1 cellular context compared by ENCODE assay signal in the genomic region with DNA sequence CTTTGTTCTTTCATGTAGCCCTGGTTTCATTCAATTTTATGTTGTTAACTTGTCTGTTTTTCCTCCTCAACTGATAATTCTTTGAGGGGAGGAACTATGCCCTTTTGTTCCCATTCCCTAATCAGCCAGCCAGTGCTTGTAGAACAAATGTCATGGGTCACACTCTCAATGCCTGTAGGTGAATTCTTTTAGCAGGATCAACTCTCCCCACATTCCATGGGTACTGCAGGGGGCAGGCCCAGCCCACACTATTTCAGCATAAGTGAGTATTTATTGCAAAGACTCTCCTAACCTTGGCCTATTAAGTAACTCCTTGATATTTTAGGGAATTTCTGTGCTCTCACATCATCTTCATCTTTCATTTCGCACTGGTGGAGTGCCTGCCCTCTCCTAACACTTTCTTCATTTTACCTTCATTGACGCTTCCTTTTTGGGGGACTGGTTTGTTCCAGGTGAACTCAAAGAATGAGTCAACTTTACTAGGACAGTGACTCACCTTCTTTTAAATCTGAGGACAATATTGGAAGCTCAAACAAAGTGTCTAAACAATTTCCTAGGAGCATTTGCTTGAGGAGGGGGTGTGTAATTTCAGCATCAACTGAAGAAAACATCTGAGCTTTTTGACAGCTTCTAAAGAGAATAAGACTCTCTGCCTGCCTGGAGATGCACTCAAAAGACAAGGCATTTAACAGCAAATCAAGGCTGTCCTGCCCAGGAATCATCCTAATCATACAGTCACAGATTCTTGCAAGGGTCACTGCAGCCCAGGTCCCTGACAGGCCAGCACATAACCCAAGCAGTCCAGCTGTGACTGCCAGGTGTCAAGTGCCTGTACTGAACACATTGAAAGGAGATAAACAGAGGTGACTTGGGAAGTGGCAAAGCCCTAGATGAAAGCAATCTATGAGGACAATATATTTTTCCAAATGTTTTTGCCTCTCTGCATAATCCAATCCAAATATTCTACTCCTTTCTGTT.
TF ChIP-seq lines count a peak whose summit lies in the region.

No MANE protein-coding gene starts in this region.

TF ChIP-seq in GM23338, 12 proteins besides CTCF, POLR2A, EP300 and RAD21:
- TF ChIP-seq NANOG (IDR thresholded peaks at IDR 0.05; ENCODE audit: borderline replicate concordance) (no peak), CREB1 (CRISPR knock-in tag; IDR thresholded peaks at IDR 0.05; ENCODE audit: low read depth) (no peak), JUNB (IDR thresholded peaks at IDR 0.05; ENCODE audit: unreplicated experiment) (no peak), ETS1 (IDR thresholded peaks at IDR 0.05) (no peak), EZH2 (IDR thresholded peaks at IDR 0.05; ENCODE audit: low read depth, unreplicated experiment) (no peak), ZNF331 (CRISPR knock-in tag; IDR thresholded peaks at IDR 0.05; ENCODE audit: low read depth) (no peak), STAT1 (IDR thresholded peaks at IDR 0.05; ENCODE audit: unreplicated experiment) (no peak), EZH2phosphoT487 (IDR thresholded peaks at IDR 0.05; ENCODE audit: unreplicated experiment) (no peak), POLR2AphosphoS5 (IDR thresholded peaks at IDR 0.05; ENCODE audit: low read depth) (no peak), ZNF114 (CRISPR knock-in tag; IDR thresholded peaks at IDR 0.05) (no peak), REST (IDR thresholded peaks at IDR 0.05; ENCODE audit: unreplicated experiment) (no peak)
- TF ChIP-seq, protein P1, sequence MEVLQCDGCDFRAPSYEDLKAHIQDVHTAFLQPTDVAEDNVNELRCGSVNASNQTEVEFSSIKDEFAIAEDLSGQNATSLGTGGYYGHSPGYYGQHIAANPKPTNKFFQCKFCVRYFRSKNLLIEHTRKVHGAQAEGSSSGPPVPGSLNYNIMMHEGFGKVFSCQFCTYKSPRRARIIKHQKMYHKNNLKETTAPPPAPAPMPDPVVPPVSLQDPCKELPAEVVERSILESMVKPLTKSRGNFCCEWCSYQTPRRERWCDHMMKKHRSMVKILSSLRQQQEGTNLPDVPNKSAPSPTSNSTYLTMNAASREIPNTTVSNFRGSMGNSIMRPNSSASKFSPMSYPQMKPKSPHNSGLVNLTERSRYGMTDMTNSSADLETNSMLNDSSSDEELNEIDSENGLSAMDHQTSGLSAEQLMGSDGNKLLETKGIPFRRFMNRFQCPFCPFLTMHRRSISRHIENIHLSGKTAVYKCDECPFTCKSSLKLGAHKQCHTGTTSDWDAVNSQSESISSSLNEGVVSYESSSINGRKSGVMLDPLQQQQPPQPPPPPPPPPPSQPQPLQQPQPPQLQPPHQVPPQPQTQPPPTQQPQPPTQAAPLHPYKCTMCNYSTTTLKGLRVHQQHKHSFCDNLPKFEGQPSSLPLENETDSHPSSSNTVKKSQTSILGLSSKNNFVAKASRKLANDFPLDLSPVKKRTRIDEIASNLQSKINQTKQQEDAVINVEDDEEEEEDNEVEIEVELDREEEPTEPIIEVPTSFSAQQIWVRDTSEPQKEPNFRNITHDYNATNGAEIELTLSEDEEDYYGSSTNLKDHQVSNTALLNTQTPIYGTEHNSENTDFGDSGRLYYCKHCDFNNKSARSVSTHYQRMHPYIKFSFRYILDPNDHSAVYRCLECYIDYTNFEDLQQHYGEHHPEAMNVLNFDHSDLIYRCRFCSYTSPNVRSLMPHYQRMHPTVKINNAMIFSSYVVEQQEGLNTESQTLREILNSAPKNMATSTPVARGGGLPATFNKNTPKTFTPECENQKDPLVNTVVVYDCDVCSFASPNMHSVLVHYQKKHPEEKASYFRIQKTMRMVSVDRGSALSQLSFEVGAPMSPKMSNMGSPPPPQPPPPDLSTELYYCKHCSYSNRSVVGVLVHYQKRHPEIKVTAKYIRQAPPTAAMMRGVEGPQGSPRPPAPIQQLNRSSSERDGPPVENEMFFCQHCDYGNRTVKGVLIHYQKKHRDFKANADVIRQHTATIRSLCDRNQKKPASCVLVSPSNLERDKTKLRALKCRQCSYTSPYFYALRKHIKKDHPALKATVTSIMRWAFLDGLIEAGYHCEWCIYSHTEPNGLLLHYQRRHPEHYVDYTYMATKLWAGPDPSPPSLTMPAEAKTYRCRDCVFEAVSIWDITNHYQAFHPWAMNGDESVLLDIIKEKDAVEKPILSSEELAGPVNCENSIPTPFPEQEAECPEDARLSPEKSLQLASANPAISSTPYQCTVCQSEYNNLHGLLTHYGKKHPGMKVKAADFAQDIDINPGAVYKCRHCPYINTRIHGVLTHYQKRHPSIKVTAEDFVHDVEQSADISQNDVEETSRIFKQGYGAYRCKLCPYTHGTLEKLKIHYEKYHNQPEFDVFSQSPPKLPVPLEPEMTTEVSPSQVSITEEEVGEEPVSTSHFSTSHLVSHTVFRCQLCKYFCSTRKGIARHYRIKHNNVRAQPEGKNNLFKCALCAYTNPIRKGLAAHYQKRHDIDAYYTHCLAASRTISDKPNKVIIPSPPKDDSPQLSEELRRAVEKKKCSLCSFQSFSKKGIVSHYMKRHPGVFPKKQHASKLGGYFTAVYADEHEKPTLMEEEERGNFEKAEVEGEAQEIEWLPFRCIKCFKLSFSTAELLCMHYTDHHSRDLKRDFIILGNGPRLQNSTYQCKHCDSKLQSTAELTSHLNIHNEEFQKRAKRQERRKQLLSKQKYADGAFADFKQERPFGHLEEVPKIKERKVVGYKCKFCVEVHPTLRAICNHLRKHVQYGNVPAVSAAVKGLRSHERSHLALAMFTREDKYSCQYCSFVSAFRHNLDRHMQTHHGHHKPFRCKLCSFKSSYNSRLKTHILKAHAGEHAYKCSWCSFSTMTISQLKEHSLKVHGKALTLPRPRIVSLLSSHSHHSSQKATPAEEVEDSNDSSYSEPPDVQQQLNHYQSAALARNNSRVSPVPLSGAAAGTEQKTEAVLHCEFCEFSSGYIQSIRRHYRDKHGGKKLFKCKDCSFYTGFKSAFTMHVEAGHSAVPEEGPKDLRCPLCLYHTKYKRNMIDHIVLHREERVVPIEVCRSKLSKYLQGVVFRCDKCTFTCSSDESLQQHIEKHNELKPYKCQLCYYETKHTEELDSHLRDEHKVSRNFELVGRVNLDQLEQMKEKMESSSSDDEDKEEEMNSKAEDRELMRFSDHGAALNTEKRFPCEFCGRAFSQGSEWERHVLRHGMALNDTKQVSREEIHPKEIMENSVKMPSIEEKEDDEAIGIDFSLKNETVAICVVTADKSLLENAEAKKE (CRISPR knock-in tag; IDR thresholded peaks at IDR 0.05) = no peak
